14 cellular contexts compared by ENCODE assay signal in genomic region chr18:27956001-27956400, GRCh38.
"Had no signal": no experiment of that assay in that cellular context is flagged by ENCODE, and none has a peak within 500 bp of the region (broad histone marks: within the 10 kb centered on the region; RNA-seq: fewer than 3 reads in every experiment).

No MANE protein-coding gene starts in this region.

- DNase-seq: cortex of kidney; effector memory CD4-positive, alpha-beta T cell; left lung; lower lobe of right lung; small intestine; stimulated activated CD4-positive, alpha-beta T cell treated with anti-CD3 and anti-CD28 coated beads, Interleukin-2, amount 100 ng/mL, for 48 hours; stimulated activated naive CD8-positive, alpha-beta T cell treated with anti-CD3 and anti-CD28 coated beads, Interleukin-15, Interleukin-2, amounts not matched to agents 100 U/mL and 50 U/mL, for 24 hours; tibial artery; upper lobe of left lung; uterus had no signal

- H3K27ac ChIP-seq: left lung, lower lobe of right lung, neutrophil, right atrium auricular region, tibial artery, upper lobe of left lung, uterus had no signal

- H3K27me3 ChIP-seq: left lung, neutrophil, right atrium auricular region, tibial artery, upper lobe of left lung, uterus had no signal

- H3K4me3 ChIP-seq: left lung, lower lobe of right lung, right atrium auricular region, tibial artery, upper lobe of left lung, uterus had no signal

- H3K4me1 ChIP-seq: left lung, lower lobe of right lung, right atrium auricular region, upper lobe of left lung, uterus had no signal

- H3K36me3 ChIP-seq: left lung, lower lobe of right lung, neutrophil, tibial artery, upper lobe of left lung, uterus had no signal

- H3K9me3 ChIP-seq: left lung, lower lobe of right lung, neutrophil, right atrium auricular region, tibial artery, upper lobe of left lung, uterus had no signal

- ATAC-seq: esophagus mucosa; left lung; lower lobe of right lung; natural killer cell treated with Interleukin-12 subunit alpha and Interleukin-12 subunit beta and Interleukin-15 and Interleukin-18, amount 100 ng/mL, for 72 hours; stimulated activated naive CD8-positive, alpha-beta T cell treated with anti-CD3 and anti-CD28 coated beads, Interleukin-15, Interleukin-2, amounts not matched to agents 100 U/mL and 50 U/mL, for 24 hours had no signal
